ENCODE assay signal across 8 cellular contexts in genomic region chr14:91241848-91242247, GRCh38. TPM values are rescaled to one million over a fixed set of nuclear protein-coding genes. Genes with fewer than 3 reads are reported as not detected.
DNase-seq lines count a peak whose midpoint lies in the region; ATAC-seq and TF ChIP-seq lines count a peak whose summit lies in the region.

No MANE protein-coding gene starts in this region.

- H3K79me2 ChIP-seq in OCI-LY1 (ENCODE audit: insufficient read depth, low read length) (no peaks in the 10 kb centered on the region), PC-3 (ENCODE audit: low read length) (no peaks in the 10 kb centered on the region)

- H3K27me3 ChIP-seq in OCI-LY1 (ENCODE audit: insufficient read depth, low read length) = no peaks in the 10 kb centered on the region
- no peaks in the 10 kb centered on the region for H3K27me3 ChIP-seq in mucosa of rectum (ENCODE audit: control insufficient read depth in 2 of 2, insufficient read depth in 2 of 2, low read length in 2 of 2)
- H3K27me3 ChIP-seq in PC-3 (ENCODE audit: low read length) = no peaks in the 10 kb centered on the region

- H3K36me3 ChIP-seq in OCI-LY1 (ENCODE audit: insufficient read depth, low read length) = no peaks in the 10 kb centered on the region
- no peaks in the 10 kb centered on the region for H3K36me3 ChIP-seq in mucosa of rectum (ENCODE audit: control insufficient read depth in 2 of 2, insufficient read depth in 2 of 2, low read length in 2 of 2)
- no peaks in the 10 kb centered on the region for H3K36me3 ChIP-seq in PC-3 (ENCODE audit: low read depth, low read length)

- no peak overlapping the region; the same call in 1 of the 2 replicates for H3K9ac ChIP-seq in OCI-LY1 (ENCODE audit: low read length)
- peak overlapping the region; percentile 5 to 19 for H3K9ac ChIP-seq in mucosa of rectum (ENCODE audit: low read depth in 1 of 2, low read length in 2 of 2)
- H3K9ac ChIP-seq in PC-3 (ENCODE audit: low read length) = no peak overlapping the region

- H4K20me1 ChIP-seq in OCI-LY1 (ENCODE audit: insufficient read depth, low read length) (no peaks in the 10 kb centered on the region), PC-3 (ENCODE audit: low read length) (no peaks in the 10 kb centered on the region)

- H2AFZ ChIP-seq in OCI-LY1 (ENCODE audit: low read length) (no peak overlapping the region), PC-3 (ENCODE audit: low read length) (no peak overlapping the region)

- intact Hi-C loops in PC-3 (cut with micrococcal nuclease) = no loop called here
- intact Hi-C loops in left cardiac atrium (cut with DNase I) = no loop called here

- POLR2A ChIA-PET in PC-3 (lab: Charles Lee; ENCODE audit: unreplicated experiment) = no interaction called here

- H3K4me2 ChIP-seq in OCI-LY1 (ENCODE audit: low read length) (peak overlapping the region; percentile 53), PC-3 (ENCODE audit: low read length) (no peak overlapping the region)

- H3K9me2 ChIP-seq in OCI-LY1 (ENCODE audit: low read depth, low read length) (no peaks in the 10 kb centered on the region), PC-3 (replicated peaks; ENCODE audit: low read length) (no peaks in the 10 kb centered on the region)

- peak; percentile 41 for ATAC-seq in GM18519 (IDR thresholded peaks at IDR 0.05; ENCODE audit: low FRiP score, unreplicated experiment)
- ATAC-seq in HG02610 (IDR thresholded peaks at IDR 0.05; ENCODE audit: unreplicated experiment) = peak; percentile 37
- ATAC-seq in PC-3 = no peak
- ATAC-seq in left cardiac atrium = no peak

- DNase-seq in NCI-H82 treated with DMSO at 0.1 percent for 48 hours (lab: John Stamatoyannopoulos, UW; ENCODE audit: unreplicated experiment) (no peak), DMS153 (lab: John Stamatoyannopoulos, UW) (no peak), PC-3 (no peak), left cardiac atrium (no peak)

- H3F3A ChIP-seq in OCI-LY1 (ENCODE audit: insufficient read depth, low read length) = no peaks in the 10 kb centered on the region
- H3F3A ChIP-seq in PC-3 (ENCODE audit: low read length, unreplicated experiment) = no peaks in the 10 kb centered on the region

- H3K27ac ChIP-seq in OCI-LY1 (ENCODE audit: low read depth, low read length, poor library complexity, severe bottlenecking) (peak overlapping the region; percentile 79), mucosa of rectum (ENCODE audit: low read depth in 2 of 2, low read length in 2 of 2) (peak overlapping the region in 1 of 2 donors; percentile 43), PC-3 (ENCODE audit: low read length) (no peak overlapping the region)

- H3K4me3 ChIP-seq in OCI-LY1 (ENCODE audit: low read depth, low read length, poor library complexity, severe bottlenecking) (peak overlapping the region; percentile 23), mucosa of rectum (ENCODE audit: low read length in 2 of 2) (peak overlapping the region; percentile 9 to 63), PC-3 (ENCODE audit: low read length) (no peak overlapping the region)

- CTCF ChIA-PET in PC-3 (lab: Charles Lee) = no interaction called here

- peaks cover 53% of the 10 kb centered on the region for H3K4me1 ChIP-seq in OCI-LY1 (ENCODE audit: insufficient read depth, low read length, severe bottlenecking)
- peaks cover 7 to 9% of the 10 kb centered on the region in 2 donors for H3K4me1 ChIP-seq in mucosa of rectum (ENCODE audit: control insufficient read depth in 2 of 2, insufficient read depth in 2 of 2, low read length in 2 of 2)
- H3K4me1 ChIP-seq in PC-3 (ENCODE audit: insufficient read depth, low read length) = peaks cover 12% of the 10 kb centered on the region; the same call in 1 of the 2 replicates

- H3K9me3 ChIP-seq in OCI-LY1 (ENCODE audit: low read length) = no peaks in the 10 kb centered on the region
- H3K9me3 ChIP-seq in mucosa of rectum (ENCODE audit: control insufficient read depth in 2 of 2, low read length in 2 of 2) = no peaks in the 10 kb centered on the region
- H3K9me3 ChIP-seq in PC-3 (ENCODE audit: low read length) = no peaks in the 10 kb centered on the region

- BruUV-seq in PC-3 (replicated peaks; lab: Mats Ljungman, UMichigan) = no TSS peak

- no peak for TF ChIP-seq CTCF in OCI-LY1 (IDR thresholded peaks at IDR 0.05; ENCODE audit: low read length)
- no peak for TF ChIP-seq CTCF in PC-3 (conservative IDR thresholded peaks at IDR 0.05; ENCODE audit: low read depth, low read length)

RNA-seq across cellular contexts. Expression of gene GPR68, which starts 2.7 kb away (rescaled TPM):
- total RNA-seq in PC-3 (2014; rRNA removed) (0.35 and 1.5 TPM in 2 replicates), left cardiac atrium (1 to 10 TPM in 1 of 2 donors, under 1 TPM in 1; 0.94 to 1.8 TPM)

Comparison
In these comparisons a context has a peak if more than half of its experiments do, and no peak if none do; other contexts are left out.
1. ATAC-seq: peak in GM18519 (single experiment) and HG02610 (single experiment); none in PC-3 (single experiment) and left cardiac atrium (0 of 2).
2. H3K9ac ChIP-seq: peak in mucosa of rectum (2 of 2); none in OCI-LY1 (single experiment) and PC-3 (single experiment).